ENCODE assay signal across 8 cellular contexts in the genomic region with DNA sequence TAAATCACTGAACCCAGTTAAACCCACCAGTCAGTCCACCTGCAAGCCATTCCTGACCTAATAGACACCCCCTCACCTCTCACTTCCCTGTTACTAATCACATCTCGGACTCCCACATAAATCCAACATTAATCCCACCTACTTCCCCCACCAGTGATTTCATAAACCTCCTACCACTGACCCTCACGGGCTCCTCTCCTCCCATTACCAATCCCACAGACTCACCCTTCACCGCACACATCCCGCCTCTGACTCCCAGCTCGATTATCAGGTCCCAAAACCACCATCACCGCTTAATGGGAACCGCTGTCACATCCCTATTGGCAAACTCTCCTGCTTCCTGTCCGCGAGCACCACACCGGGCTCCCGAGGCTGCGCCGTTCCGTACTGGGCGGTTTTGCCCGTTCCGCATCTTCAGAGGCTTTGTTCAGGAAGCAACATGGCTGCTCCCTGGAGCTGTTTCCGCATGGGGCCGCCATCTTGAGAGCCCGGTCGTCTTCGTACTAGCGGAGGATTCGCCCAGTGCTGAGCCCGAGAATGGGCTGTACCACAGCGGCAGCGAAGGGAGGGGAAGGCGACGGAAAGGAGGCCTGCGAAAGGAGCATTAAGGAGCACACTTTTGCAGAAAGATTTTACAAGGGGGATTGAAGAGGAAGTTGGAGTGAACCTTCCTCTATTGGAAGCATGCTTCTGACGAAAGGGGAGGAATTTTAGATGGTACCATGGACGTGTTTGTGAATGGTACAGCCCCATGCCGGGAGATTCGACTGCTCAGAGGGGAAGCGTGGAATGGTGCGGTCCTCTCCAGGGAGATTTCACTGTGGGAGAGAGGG. TPM values are rescaled to one million over a fixed set of nuclear protein-coding genes. Genes with fewer than 3 reads are reported as not detected.
DNase-seq lines count a peak whose midpoint lies in the region; ATAC-seq and TF ChIP-seq lines count a peak whose summit lies in the region.

A gene (minus strand): TSS at position 502 of the 833 bp plus-strand sequence. CDS start 1,825 bp downstream, outside the sequence.

- H3K9me3 Mint-ChIP-seq in activated B cell treated with CpG ODN at 0.5 μM for 24 hours: peaks cover 32% of the 10 kb centered on the region

- DNase-seq in ELF-1 (ENCODE audit: low read depth, low spot score) (peak; percentile 97), NCI-H128 (lab: John Stamatoyannopoulos, UW; ENCODE audit: unreplicated experiment) (peak; percentile 64), activated B cell treated with CpG ODN at 0.5 μM for 24 hours (peak; percentile 48), caudate nucleus (lab: John Stamatoyannopoulos, UW) (peak; percentile 21 to 95 (median 85)), sigmoid colon (peak; percentile 89)

- H3K27me3 ChIP-seq in iPS-20b (ENCODE audit: insufficient read depth, low read length): no peaks in the 10 kb centered on the region
- H3K27me3 ChIP-seq in sigmoid colon: no peaks in the 10 kb centered on the region

- peaks cover 39% of the 10 kb centered on the region for H3K36me3 ChIP-seq in iPS-20b (ENCODE audit: insufficient read depth, low read depth, low read length)
- peaks cover 0 to 32% (median 10%) of the 10 kb centered on the region in 4 donors for H3K36me3 ChIP-seq in sigmoid colon

- 17 to 18% methylated on average over 36 of the region's 36 CpGs for WGBS in sigmoid colon, 2 donors

- TF ChIP-seq POLR2A in sigmoid colon (IDR thresholded peaks at IDR 0.05): no peak

- POLR2A ChIA-PET in activated B cell treated with CpG ODN at 0.5 μM for 24 hours (lab: Charles Lee): no interaction called here

- H3K4me1 Mint-ChIP-seq in activated B cell treated with CpG ODN at 0.5 μM for 24 hours: peaks cover 9% of the 10 kb centered on the region

- TF ChIP-seq CTCF in activated B cell treated with CpG ODN at 0.5 μM for 24 hours (IDR thresholded peaks at IDR 0.05) (no peak), sigmoid colon (IDR thresholded peaks at IDR 0.05) (no peak)

- no peak for TF ChIP-seq EP300 in sigmoid colon (IDR thresholded peaks at IDR 0.05)

- H3K9me3 ChIP-seq in iPS-20b (ENCODE audit: insufficient read depth, low read depth, low read length) (peaks cover 70% of the 10 kb centered on the region), sigmoid colon (peaks cover 0 to 36% (median 16%) of the 10 kb centered on the region in 4 donors)

- ATAC-seq in activated B cell treated with CpG ODN at 0.5 μM for 24 hours (ENCODE audit: low read depth): peak; percentile 97
- ATAC-seq in GM18517 (IDR thresholded peaks at IDR 0.05; ENCODE audit: unreplicated experiment): no peak
- ATAC-seq in GM19455 (IDR thresholded peaks at IDR 0.05; ENCODE audit: unreplicated experiment): no peak

- peak within 1 kb of the TSS; percentile 87 for H3K4me3 ChIP-seq in iPS-20b (ENCODE audit: low read length)
- H3K4me3 ChIP-seq in sigmoid colon: peak within 1 kb of the TSS; percentile 42 to 56 (median 52)

- H3K27ac Mint-ChIP-seq in activated B cell treated with CpG ODN at 0.5 μM for 24 hours: peak within 1 kb of the TSS; percentile 93

- intact Hi-C loops in activated B cell treated with CpG ODN at 0.5 μM for 24 hours (cut with micrococcal nuclease): no loop called here
- intact Hi-C loops in sigmoid colon (cut with DNase I): loop anchor here (2.0 kb wide), 1 partner anchor 42 kb away; no protein-coding TSS in a partner anchor

- CTCF ChIA-PET in activated B cell treated with CpG ODN at 0.5 μM for 24 hours (lab: Charles Lee): no interaction called here

- H3K9ac ChIP-seq in iPS-20b (ENCODE audit: low read depth, low read length): peak within 1 kb of the TSS; percentile 99

- H3K27ac ChIP-seq in caudate nucleus (ENCODE audit: low read depth, low read length) (peak within 1 kb of the TSS; percentile 98), iPS-20b (ENCODE audit: low read length) (peak within 1 kb of the TSS; percentile 99), sigmoid colon (peak within 1 kb of the TSS; percentile 58 to 75 (median 70))

- peak within 1 kb of the TSS; percentile 88 for H3K4me3 Mint-ChIP-seq in activated B cell treated with CpG ODN at 0.5 μM for 24 hours

- peaks cover 41% of the 10 kb centered on the region for H3K36me3 Mint-ChIP-seq in activated B cell treated with CpG ODN at 0.5 μM for 24 hours (ENCODE audit: low read depth)

- no peaks in the 10 kb centered on the region for H3K4me1 ChIP-seq in iPS-20b (ENCODE audit: insufficient read depth, low read length)
- H3K4me1 ChIP-seq in sigmoid colon: peaks cover 0 to 3% (median 0%) of the 10 kb centered on the region in 4 donors

- peaks cover 10% of the 10 kb centered on the region for H3K27me3 Mint-ChIP-seq in activated B cell treated with CpG ODN at 0.5 μM for 24 hours

RNA-seq across cellular contexts. Expression of the gene that starts here (rescaled TPM):
- total RNA-seq in activated B cell treated with CpG ODN at 0.5 μM for 24 hours (9.4 and 10.9 TPM in 2 replicates), sigmoid colon (1 to 10 TPM; 3.5 to 6.1 (median 4.4) TPM)
- polyA plus RNA-seq in sigmoid colon: 1 to 10 TPM in 1 of 3 donors, under 1 TPM in 2; 0.46 to 4.2 (median 0.60) TPM
